ENCODE assay signal across 11 cellular contexts in genomic region chr4:123892997-123893745, GRCh38.
A peak's percentile ranks its signal among the peaks of the same experiment; 100 is the strongest.
DNase-seq lines count a peak whose midpoint lies in the region; ATAC-seq and TF ChIP-seq lines count a peak whose summit lies in the region.
"Had no signal": no experiment of that assay in that cellular context is flagged by ENCODE, and none has a peak within 500 bp of the region (broad histone marks: within the 10 kb centered on the region; RNA-seq: fewer than 3 reads in every experiment).

No MANE protein-coding gene starts in this region.

- peaks cover 0 to 55% (median 16%) of the 10 kb centered on the region in 3 donors for H3K4me1 ChIP-seq in esophagus squamous epithelium
- peaks cover 36% of the 10 kb centered on the region for H3K4me1 ChIP-seq in upper lobe of right lung

- TF ChIP-seq CTCF in esophagus squamous epithelium (IDR thresholded peaks at IDR 0.05) (no peak), upper lobe of right lung (IDR thresholded peaks at IDR 0.05) (no peak)

- H3K36me3 ChIP-seq in esophagus squamous epithelium (no peaks in the 10 kb centered on the region), upper lobe of right lung (no peaks in the 10 kb centered on the region)
- H3K36me3 ChIP-seq: Peyer's patch had no signal

- no peak for TF ChIP-seq POLR2A in esophagus squamous epithelium (IDR thresholded peaks at IDR 0.05)

- peak overlapping the region in 3 of 4 donors; percentile 42 to 51 (median 44) for H3K27ac ChIP-seq in esophagus squamous epithelium
- H3K27ac ChIP-seq in upper lobe of right lung, result peak overlapping the region; percentile 7
- H3K27ac ChIP-seq: epithelial cell of prostate had no signal

- no peaks in the 10 kb centered on the region for H3K27me3 ChIP-seq in esophagus squamous epithelium
- no peaks in the 10 kb centered on the region for H3K27me3 ChIP-seq in upper lobe of right lung
- H3K27me3 ChIP-seq: Peyer's patch had no signal

- no peaks in the 10 kb centered on the region for H3K9me3 ChIP-seq in esophagus squamous epithelium
- H3K9me3 ChIP-seq in upper lobe of right lung, result no peaks in the 10 kb centered on the region
- H3K9me3 ChIP-seq: Peyer's patch had no signal

- ATAC-seq in upper lobe of right lung, result peak; percentile 31

- WGBS in esophagus squamous epithelium, 2 donors, result 32 to 35% methylated on average over 9 of the region's 9 CpGs

- intact Hi-C loops in esophagus squamous epithelium (cut with DNase I) (no loop called here), upper lobe of right lung (cut with DNase I) (no loop called here)

- DNase-seq in NCI-H82 (lab: John Stamatoyannopoulos, UW) (peak; percentile 59), NCI-H82 treated with DMSO at 0.1 percent for 48 hours (lab: John Stamatoyannopoulos, UW; ENCODE audit: unreplicated experiment) (no peak), esophagus squamous epithelium (lab: John Stamatoyannopoulos, UW) (no peak), lung microvascular endothelial cell (ENCODE audit: low read depth in 2 of 2) (peak; percentile 75 to 78), upper lobe of right lung (no peak), cerebellar cortex (ENCODE audit: low spot score) (no peak), LoVo (ENCODE audit: low spot score) (no peak), putamen (ENCODE audit: low spot score) (no peak)
- DNase-seq: NCI-H2029, Peyer's patch had no signal

- H3K4me3 ChIP-seq in esophagus squamous epithelium, result no peak overlapping the region
- no peak overlapping the region for H3K4me3 ChIP-seq in upper lobe of right lung

Comparison
In these comparisons a context has a peak if more than half of its experiments do, and no peak if none do; other contexts are left out.
1. DNase-seq: peak in NCI-H82 (single experiment) and lung microvascular endothelial cell (2 of 2); none in NCI-H82 treated with DMSO at 0.1 percent for 48 hours (single experiment), esophagus squamous epithelium (single experiment), upper lobe of right lung (single experiment), cerebellar cortex (single experiment), LoVo (single experiment) and putamen (single experiment).